8 cellular contexts compared by ENCODE assay signal in the genomic region with DNA sequence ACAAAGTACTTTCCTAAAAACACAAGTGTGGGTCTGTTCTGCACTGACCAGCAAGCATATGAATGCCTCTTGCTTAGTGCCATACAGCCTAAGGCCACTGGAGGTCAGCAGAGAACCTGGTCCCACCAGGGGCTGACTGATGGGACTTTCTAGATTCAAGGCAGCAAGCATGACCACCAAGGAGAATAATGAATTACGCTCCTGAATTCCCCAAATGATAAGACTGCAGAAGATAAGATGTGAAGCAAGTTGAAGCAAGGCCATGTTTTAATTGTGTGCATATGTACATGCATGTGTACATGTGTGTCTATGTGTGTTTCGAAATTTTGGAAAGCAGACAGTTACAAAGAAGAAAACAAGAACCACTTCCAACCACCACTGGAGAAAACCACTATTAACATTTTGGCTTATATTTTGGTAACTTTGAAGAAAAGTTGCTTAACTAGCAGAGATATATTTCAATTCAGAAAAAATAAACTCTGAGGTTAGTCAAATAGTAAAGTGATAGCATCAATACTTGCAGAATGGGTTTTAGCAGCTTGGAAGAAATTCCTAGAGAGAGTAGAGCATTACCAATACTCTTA.
DNase-seq lines count a peak whose midpoint lies in the region; ATAC-seq, FAIRE-seq and TF ChIP-seq lines count a peak whose summit lies in the region.

No MANE protein-coding gene starts in this region.

- H3K27me3 ChIP-seq in trophoblast cell (ENCODE audit: insufficient read depth, low read length) (no peaks in the 10 kb centered on the region), upper lobe of right lung (no peaks in the 10 kb centered on the region)

- H3K23ac ChIP-seq in trophoblast cell (ENCODE audit: low read length) = no peak overlapping the region

- no peak overlapping the region for H4K12ac ChIP-seq in trophoblast cell (ENCODE audit: low read depth, low read length)

- H4K8ac ChIP-seq in trophoblast cell (ENCODE audit: low read depth, low read length) = no peak overlapping the region

- H3K9me3 ChIP-seq in trophoblast cell (ENCODE audit: insufficient read depth, low read depth, low read length) (no peaks in the 10 kb centered on the region), upper lobe of right lung (no peaks in the 10 kb centered on the region)

- no peak overlapping the region for H4K91ac ChIP-seq in trophoblast cell (ENCODE audit: low read depth, low read length)

- H3K4me2 ChIP-seq in trophoblast cell (ENCODE audit: low read length) = no peak overlapping the region

- no peak overlapping the region for H3K4ac ChIP-seq in trophoblast cell (ENCODE audit: low read depth, low read length)

- intact Hi-C loops in upper lobe of right lung (cut with DNase I) = no loop called here

- H2BK120ac ChIP-seq in trophoblast cell (ENCODE audit: insufficient read depth, low read length, poor library complexity) = no peak overlapping the region

- WGBS in trophoblast cell (ENCODE audit: extremely low coverage, insufficient coverage, insufficient read length) = no CpG with 5 or more reads among the region's 2 CpGs

- no peak overlapping the region for H2AFZ ChIP-seq in trophoblast cell (ENCODE audit: insufficient read depth, low read length, poor library complexity)

- no peak overlapping the region for H3K27ac ChIP-seq in trophoblast cell (ENCODE audit: low read depth, low read length)
- no peak overlapping the region for H3K27ac ChIP-seq in upper lobe of right lung

- no peak overlapping the region for H3K9ac ChIP-seq in trophoblast cell (ENCODE audit: low read length)

- TF ChIP-seq CTCF in upper lobe of right lung (IDR thresholded peaks at IDR 0.05) = peak; percentile 93

- no peak overlapping the region for H3K4me3 ChIP-seq in trophoblast cell (ENCODE audit: low read depth, low read length)
- H3K4me3 ChIP-seq in upper lobe of right lung = no peak overlapping the region

- no peak overlapping the region for H2BK12ac ChIP-seq in trophoblast cell (ENCODE audit: low read length)

- H3K18ac ChIP-seq in trophoblast cell (ENCODE audit: low read length) = no peak overlapping the region

- H2AK5ac ChIP-seq in trophoblast cell (ENCODE audit: low read length) = no peak overlapping the region

- peak; percentile 92 for ATAC-seq in GM21737 (IDR thresholded peaks at IDR 0.05; ENCODE audit: unreplicated experiment)
- peak; percentile 98 for ATAC-seq in upper lobe of right lung

- H3K79me2 ChIP-seq in trophoblast cell (ENCODE audit: control insufficient read depth, insufficient read depth, low read length, poor library complexity) = no peaks in the 10 kb centered on the region

- no peaks in the 10 kb centered on the region for H3K79me1 ChIP-seq in trophoblast cell (ENCODE audit: low read length)

- DNase-seq in KG1 (lab: John Stamatoyannopoulos, UW) = peak; percentile 17
- peak; percentile 25 to 61 for DNase-seq in SHP77 (lab: John Stamatoyannopoulos, UW)
- peak; percentile 37 for DNase-seq in activated gamma-delta T cell treated with anti-CD3 and anti-CD28 coated beads, Interleukin-2, amount 50 U/mL, for 16 hours (ENCODE audit: low read depth)
- DNase-seq in germinal center (ENCODE audit: low spot score) = peak; percentile 68
- DNase-seq in trophoblast cell = peak; percentile 76 to 87
- DNase-seq in upper lobe of right lung = no peak

- no peak overlapping the region for H2BK5ac ChIP-seq in trophoblast cell (ENCODE audit: low read depth, low read length, poor library complexity)

- FAIRE-seq in G401.6 (lab: Jason Lieb, UNC) = peak; percentile 84

- H3K36me3 ChIP-seq in trophoblast cell (ENCODE audit: control insufficient read depth in 1 of 2, insufficient read depth in 2 of 2, low read length in 2 of 2) = peaks cover 0 to 1% of the 10 kb centered on the region in 2 experiments
- no peaks in the 10 kb centered on the region for H3K36me3 ChIP-seq in upper lobe of right lung

- H3K4me1 ChIP-seq in trophoblast cell (ENCODE audit: control insufficient read depth in 1 of 2, insufficient read depth in 2 of 2, low read length in 2 of 2) = no peaks in the 10 kb centered on the region
- peaks cover 4% of the 10 kb centered on the region for H3K4me1 ChIP-seq in upper lobe of right lung

- H3K14ac ChIP-seq in trophoblast cell (ENCODE audit: low read length) = no peak overlapping the region
